In the genomic region with DNA sequence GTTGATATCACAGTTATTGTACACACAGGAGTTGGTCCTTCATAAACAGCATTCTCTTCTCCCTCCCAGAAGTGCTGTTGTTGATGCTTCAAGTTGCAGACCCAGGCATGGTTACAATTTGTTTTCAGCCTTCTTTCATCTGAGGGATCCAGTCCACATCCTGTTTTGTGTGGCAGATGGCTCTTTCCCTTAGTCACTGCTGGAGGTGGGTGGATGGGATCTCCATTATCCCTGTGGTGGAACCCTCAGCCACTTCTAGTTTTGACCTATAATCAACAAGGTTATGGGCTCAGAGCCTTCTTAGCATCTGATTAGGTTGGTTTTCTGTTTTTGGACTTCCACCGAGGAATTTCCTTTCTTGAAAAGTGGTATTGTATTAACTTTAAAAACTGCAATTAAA, we compare ENCODE assay signal across 26 cellular contexts.
A peak's percentile ranks its signal among the peaks of the same experiment; 100 is the strongest.
DNase-seq lines count a peak whose midpoint lies in the region; ATAC-seq, FAIRE-seq and TF ChIP-seq lines count a peak whose summit lies in the region.
"Had no signal": no experiment of that assay in that cellular context is flagged by ENCODE, and none has a peak within 500 bp of the region (broad histone marks: within the 10 kb centered on the region; RNA-seq: fewer than 3 reads in every experiment).

No MANE protein-coding gene starts in this region.

- POLR2A ChIA-PET in K562 (lab: Yijun Ruan, JAX): no interaction called here

- H3K9me3 Mint-ChIP-seq in endothelial cell (ENCODE audit: unreplicated experiment): no peaks in the 10 kb centered on the region

- in situ Hi-C loops in K562 (cut with MboI): no loop called here

- H3K4me1 Mint-ChIP-seq in endothelial cell (ENCODE audit: unreplicated experiment): peaks cover 2% of the 10 kb centered on the region
- H3K4me1 Mint-ChIP-seq: CD14-positive monocyte; CD4-positive, alpha-beta memory T cell; CD4-positive, CD25-positive, alpha-beta regulatory T cell; CD8-positive, alpha-beta memory T cell had no signal

- no peaks in the 10 kb centered on the region for H3K27me3 ChIP-seq in K562 (ENCODE audit: control insufficient read depth in 2 of 2, insufficient read depth in 2 of 2, low read length in 2 of 2)
- H3K27me3 ChIP-seq: BE2C, BLaER1 had no signal

- H3K9me1 ChIP-seq in K562 (ENCODE audit: control insufficient read depth, insufficient read depth, low read length): no peaks in the 10 kb centered on the region

- intact Hi-C loops in K562 (cut with micrococcal nuclease): no loop called here

- TF ChIP-seq EP300 in K562 (IDR thresholded peaks at IDR 0.05; ENCODE audit: low read length): no peak; the same call in 1 of the 2 replicates

- peak overlapping the region; percentile 2 for H3K4me3 Mint-ChIP-seq in endothelial cell (ENCODE audit: unreplicated experiment)
- H3K4me3 Mint-ChIP-seq: CD14-positive monocyte; CD4-positive, alpha-beta memory T cell; CD4-positive, CD25-positive, alpha-beta regulatory T cell; CD8-positive, alpha-beta memory T cell had no signal

- no peaks in the 10 kb centered on the region for H3K79me2 ChIP-seq in K562 (ENCODE audit: control insufficient read depth, insufficient read depth, low read length)

- no TSS peak for BruUV-seq in K562 (replicated peaks; lab: Mats Ljungman, UMichigan)

- peak; percentile 64 for ATAC-seq in K562
- ATAC-seq: GM12878 had no signal

- CTCF ChIA-PET in K562 (lab: Yijun Ruan, JAX; ENCODE audit: low intra/inter-chr PET ratio): no interaction called here

- H3K27ac Mint-ChIP-seq in endothelial cell (ENCODE audit: unreplicated experiment): no peak overlapping the region
- H3K27ac Mint-ChIP-seq: CD14-positive monocyte; CD4-positive, alpha-beta memory T cell; CD4-positive, CD25-positive, alpha-beta regulatory T cell; CD8-positive, alpha-beta memory T cell had no signal

- H3K4me3 ChIP-seq in K562: no peak overlapping the region
- H3K4me3 ChIP-seq: BLaER1, GM12878 had no signal

- H3K9me3 ChIP-seq in K562 (replicated peaks; ENCODE audit: control insufficient read depth, insufficient read depth, low read depth, low read length): no peaks in the 10 kb centered on the region
- H3K9me3 ChIP-seq: BE2C had no signal

- H3K36me3 Mint-ChIP-seq in endothelial cell (ENCODE audit: low read depth, unreplicated experiment): no peaks in the 10 kb centered on the region
- H3K36me3 Mint-ChIP-seq: CD14-positive monocyte; CD4-positive, alpha-beta memory T cell; CD4-positive, CD25-positive, alpha-beta regulatory T cell; CD8-positive, alpha-beta memory T cell had no signal

- no peaks in the 10 kb centered on the region for H3K27me3 Mint-ChIP-seq in endothelial cell (ENCODE audit: unreplicated experiment)
- H3K27me3 Mint-ChIP-seq: CD4-positive, CD25-positive, alpha-beta regulatory T cell had no signal

- H4K20me1 ChIP-seq in K562 (replicated peaks; ENCODE audit: control insufficient read depth, insufficient read depth, low read length): no peaks in the 10 kb centered on the region
- H4K20me1 ChIP-seq: BLaER1 had no signal

- 0 out of 2 replicates have a peak overlapping the region, but pooled peaks have one; percentile 21 for H3K4me2 ChIP-seq in K562 (ENCODE audit: insufficient read depth, low read length)
- H3K4me2 ChIP-seq: BLaER1 had no signal

- TF ChIP-seq CTCF in K562 (IDR thresholded peaks at IDR 0.05 in 2 of 3, conservative IDR thresholded peaks at IDR 0.05 in 1 of 3; ENCODE audit: insufficient read depth in 2 of 3, low read depth in 1 of 3, low read length in 3 of 3) (no peak), endothelial cell (IDR thresholded peaks at IDR 0.05; ENCODE audit: unreplicated experiment) (no peak)

- no peaks in the 10 kb centered on the region for H3K36me3 ChIP-seq in K562 (ENCODE audit: control insufficient read depth, insufficient read depth, low read length)
- H3K36me3 ChIP-seq: BE2C, BLaER1 had no signal

- TF ChIP-seq RAD21 in K562 (CRISPR knock-in tag; conservative IDR thresholded peaks at IDR 0.05 in 1 of 2, IDR thresholded peaks at IDR 0.05 in 1 of 2): no peak

- H3K9ac ChIP-seq in K562 (ENCODE audit: insufficient read depth in 1 of 2, low read depth in 2 of 2, low read length in 2 of 2): no peak overlapping the region
- H3K9ac ChIP-seq: BLaER1 had no signal

- peaks cover 0 to 16% of the 10 kb centered on the region in 2 experiments; a peak in 3 of 5 replicates for H3K4me1 ChIP-seq in K562 (replicated peaks in 1 of 2; ENCODE audit: control insufficient read depth in 2 of 2, insufficient read depth in 2 of 2, low read length in 2 of 2)
- H3K4me1 ChIP-seq: BE2C, BLaER1 had no signal

- H2AFZ ChIP-seq in K562 (ENCODE audit: low read depth, low read length): peak overlapping the region; percentile 81

- 31% methylated on average over 1 of the region's 1 CpG for WGBS in K562 (ENCODE audit: insufficient coverage, low coverage, missing lambda C conversion rate)

- peak overlapping the region; percentile 20; the same call in 2 of the 3 replicates for H3K27ac ChIP-seq in K562 (ENCODE audit: extremely low read depth, low read depth, low read length)
- H3K27ac ChIP-seq: BLaER1 had no signal

- DNase-seq in DMS53 (lab: John Stamatoyannopoulos, UW): peak; percentile 20
- DNase-seq in DMS53 treated with DMSO at 0.1 percent for 48 hours (lab: John Stamatoyannopoulos, UW; ENCODE audit: unreplicated experiment): no peak
- peak; percentile 75 for DNase-seq in OCI-M1 (lab: John Stamatoyannopoulos, UW)
- peak in 2 of 4 experiments; percentile 59 to 62 for DNase-seq in K562 (ENCODE audit: extremely low read depth in 1 of 4, low spot score in 3 of 4)
- no peak for DNase-seq in endothelial cell (ENCODE audit: low spot score)
- DNase-seq in T-helper 9 cell: no peak
- DNase-seq in NCI-H226: no peak
- DNase-seq: 8988T; ACHN; BE2C; C1 segment of cervical spinal cord; CD4-positive, alpha-beta memory T cell; CD4-positive, CD25-positive, alpha-beta regulatory T cell; CD8-positive, alpha-beta memory T cell; COR-L47; DMS153; DMS79; DND-41; EL; GDM1 had no signal

- FAIRE-seq in K562 (lab: Jason Lieb, UNC): no peak
- FAIRE-seq: A204.1, GM12878, GM12892, GM18507 had no signal

- TF ChIP-seq POLR2A in K562 (conservative IDR thresholded peaks at IDR 0.05): no peak

TF ChIP-seq in K562, 482 proteins besides CTCF, POLR2A, EP300 and RAD21 (continues in another document):
- no peak for TF ChIP-seq SLC30A9 (CRISPR knock-in tag; IDR thresholded peaks at IDR 0.05)
- no peak for TF ChIP-seq ZNF318 (IDR thresholded peaks at IDR 0.05; ENCODE audit: borderline replicate concordance in 1 of 2, low read depth in 1 of 2)

Comparison
In these comparisons a context has a peak if more than half of its experiments do, and no peak if none do; other contexts are left out.
1. DNase-seq: peak in DMS53 (single experiment) and OCI-M1 (single experiment); none in DMS53 treated with DMSO at 0.1 percent for 48 hours (single experiment), endothelial cell (single experiment), T-helper 9 cell (single experiment) and NCI-H226 (single experiment).